In the genomic region with DNA sequence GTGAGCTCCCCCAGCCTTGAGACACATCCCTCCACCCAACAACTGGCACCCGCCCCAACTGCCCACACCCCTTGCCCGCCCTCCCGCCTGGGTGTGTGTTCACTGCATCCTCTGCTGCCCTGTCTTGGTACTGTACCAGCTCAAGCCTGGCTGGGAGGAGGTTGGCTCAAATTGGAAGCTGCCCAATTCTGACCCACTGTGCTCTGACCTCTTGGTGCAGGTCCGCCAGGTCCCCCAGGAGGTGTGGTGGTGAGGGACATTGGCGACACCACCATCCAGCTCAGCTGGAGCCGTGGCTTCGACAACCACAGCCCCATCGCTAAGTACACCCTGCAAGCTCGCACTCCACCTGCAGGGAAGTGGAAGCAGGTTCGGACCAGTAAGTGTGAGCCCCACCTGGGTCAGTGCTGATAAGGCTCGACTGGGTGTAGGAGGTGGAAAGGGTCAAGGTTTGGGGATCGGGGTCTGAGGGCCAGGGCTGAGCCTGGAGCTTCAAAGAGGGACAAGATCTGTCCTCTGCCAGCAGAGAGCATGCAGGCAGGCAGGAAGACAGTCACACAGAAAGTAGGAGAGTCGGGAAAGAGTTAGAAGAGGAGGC, we compare ENCODE assay signal across 13 cellular contexts. TPM values are rescaled to one million over a fixed set of nuclear protein-coding genes. Genes with fewer than 3 reads are reported as not detected.
DNase-seq lines count a peak whose midpoint lies in the region; ATAC-seq and TF ChIP-seq lines count a peak whose summit lies in the region.
"Had no signal": no experiment of that assay in that cellular context is flagged by ENCODE, and none has a peak within 500 bp of the region (broad histone marks: within the 10 kb centered on the region; RNA-seq: fewer than 3 reads in every experiment).

No MANE protein-coding gene starts in this region.

- no peak for TF ChIP-seq POLR2A in Peyer's patch (IDR thresholded peaks at IDR 0.05)

- no peak overlapping the region for H3K4me3 ChIP-seq in MG63
- no peak overlapping the region for H3K4me3 ChIP-seq in choroid plexus epithelial cell (ENCODE audit: low read depth, low read length)
- no peak overlapping the region for H3K4me3 ChIP-seq in osteoblast (ENCODE audit: insufficient read depth, low read length)
- no peak overlapping the region for H3K4me3 ChIP-seq in Peyer's patch
- H3K4me3 ChIP-seq: gastrocnemius medialis had no signal

- H3K4me1 ChIP-seq in osteoblast (ENCODE audit: insufficient read depth, low read length): no peaks in the 10 kb centered on the region
- peaks cover 0 to 4% (median 0%) of the 10 kb centered on the region in 4 donors for H3K4me1 ChIP-seq in Peyer's patch
- H3K4me1 ChIP-seq: gastrocnemius medialis had no signal

- peak; percentile 3 for DNase-seq in ELR (ENCODE audit: low read depth)
- peak; percentile 45 for DNase-seq in MG63
- DNase-seq in choroid plexus epithelial cell (ENCODE audit: low read depth): peak; percentile 10
- peak; percentile 27 for DNase-seq in osteoblast (ENCODE audit: insufficient read length, low spot score, missing footprints)
- no peak for DNase-seq in Peyer's patch
- no peak for DNase-seq in EL
- DNase-seq: gastrocnemius medialis, NCI-H1105, NCI-H510A treated with DMSO at 0.1 percent for 48 hours had no signal

- no peaks in the 10 kb centered on the region for H3K9me3 ChIP-seq in MG63
- no peaks in the 10 kb centered on the region for H3K9me3 ChIP-seq in osteoblast (ENCODE audit: low read depth, low read length)
- no peaks in the 10 kb centered on the region for H3K9me3 ChIP-seq in Peyer's patch
- H3K9me3 ChIP-seq: gastrocnemius medialis had no signal

- H3K27ac ChIP-seq in osteoblast (ENCODE audit: low read depth, low read length) (no peak overlapping the region), Peyer's patch (no peak overlapping the region)
- H3K27ac ChIP-seq: gastrocnemius medialis had no signal

- ATAC-seq in GM18868 (IDR thresholded peaks at IDR 0.05; ENCODE audit: unreplicated experiment) (no peak), GM21515 (IDR thresholded peaks at IDR 0.05; ENCODE audit: unreplicated experiment) (no peak)
- ATAC-seq: gastrocnemius medialis, Right ventricle myocardium inferior had no signal

- no peaks in the 10 kb centered on the region for H3K27me3 ChIP-seq in MG63
- peaks cover 5% of the 10 kb centered on the region for H3K27me3 ChIP-seq in osteoblast (ENCODE audit: insufficient read depth, low read length)
- H3K27me3 ChIP-seq in Peyer's patch: no peaks in the 10 kb centered on the region
- H3K27me3 ChIP-seq: gastrocnemius medialis had no signal

- H3K36me3 ChIP-seq in MG63 (no peaks in the 10 kb centered on the region), osteoblast (ENCODE audit: insufficient read depth, low read length) (no peaks in the 10 kb centered on the region), Peyer's patch (no peaks in the 10 kb centered on the region)
- H3K36me3 ChIP-seq: gastrocnemius medialis had no signal

- no peak overlapping the region for H3K4me2 ChIP-seq in osteoblast (ENCODE audit: insufficient read depth, low read length)

- no peaks in the 10 kb centered on the region for H3K79me2 ChIP-seq in osteoblast (ENCODE audit: insufficient read depth, low read length)

- no peaks in the 10 kb centered on the region for H4K20me1 ChIP-seq in osteoblast (ENCODE audit: insufficient read depth, low read length)

- TF ChIP-seq CTCF in choroid plexus epithelial cell (conservative IDR thresholded peaks at IDR 0.05; ENCODE audit: low read depth, low read length): peak; percentile 32
- TF ChIP-seq CTCF in osteoblast (IDR thresholded peaks at IDR 0.05; ENCODE audit: extremely low read depth, low read depth, low read length): no peak
- TF ChIP-seq CTCF in Peyer's patch (IDR thresholded peaks at IDR 0.05): no peak

- no peak overlapping the region for H2AFZ ChIP-seq in osteoblast (ENCODE audit: low read length)

RNA-seq across cellular contexts. Expression of a gene that starts 17.9 kb away (rescaled TPM):
- total RNA-seq in MG63 (2014; rRNA removed; shearing (Covaris generic); ENCODE audit: low replicate concordance): 1.6 and 5.1 TPM in 2 replicates
- total RNA-seq in osteoblast (1.5 and 1.8 TPM in 2 replicates), Peyer's patch (1 to 10 TPM in 3 of 4 donors, under 1 TPM in 1; 0.88 to 3.3 (median 2.6) TPM)

RNA-seq across cellular contexts. Expression of a gene that starts 23.3 kb away (rescaled TPM):
- total RNA-seq in MG63 (2014; rRNA removed; shearing (Covaris generic); ENCODE audit: low replicate concordance): not detected in 2 replicates
- total RNA-seq in osteoblast: under 0.01 TPM in 1 of 2 replicates, not detected in the other
- total RNA-seq in Peyer's patch: 1 to 10 TPM in 1 of 4 donors, under 1 TPM in 1, not detected in 2; 0.18 to 2.8 TPM
- total RNA-seq: dermis microvascular lymphatic vessel endothelial cell, gastrocnemius medialis had no signal

RNA-seq across cellular contexts. Expression of a gene that starts 55.5 kb away (rescaled TPM):
- 16.9 and 20.5 TPM in 2 replicates for total RNA-seq in MG63 (2014; rRNA removed; shearing (Covaris generic); ENCODE audit: low replicate concordance)
- total RNA-seq in osteoblast: 16.5 and 19.5 TPM in 2 replicates
- 10 to 100 TPM; 11.9 to 21.5 (median 15.3) TPM for total RNA-seq in Peyer's patch

Comparison
In these comparisons a context has a peak if more than half of its experiments do, and no peak if none do; other contexts are left out.
1. DNase-seq: peak in ELR (single experiment), MG63 (single experiment), choroid plexus epithelial cell (single experiment) and osteoblast (single experiment); none in Peyer's patch (0 of 3) and EL (single experiment).